Comparison of ENCODE assay signal across 1 cellular context in the genomic region with DNA sequence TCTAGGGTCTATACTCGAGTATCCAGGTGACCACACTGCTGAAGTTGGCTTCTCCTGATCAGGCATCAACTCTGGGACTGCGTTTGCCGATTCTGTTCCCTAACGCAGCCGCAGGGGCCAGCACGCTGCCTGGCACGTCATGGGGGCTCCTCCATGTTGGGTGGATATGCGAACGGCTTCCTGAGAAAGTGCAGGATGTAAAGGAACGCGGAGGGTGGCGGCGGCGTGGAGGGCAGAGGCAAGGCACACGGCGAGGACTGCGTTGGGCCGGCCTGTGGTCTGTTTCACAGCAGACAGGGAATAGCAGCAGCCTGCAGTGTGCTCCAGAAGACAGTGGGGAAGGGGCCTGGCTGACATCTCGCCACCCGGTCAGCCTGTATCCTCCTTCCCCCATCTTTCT.
TF ChIP-seq lines count a peak whose summit lies in the region.

No MANE protein-coding gene starts in this region.

TF ChIP-seq in H1, 55 proteins besides CTCF, POLR2A, EP300 and RAD21:
- no peak for TF ChIP-seq HDAC6 (IDR thresholded peaks at IDR 0.05; ENCODE audit: low read depth, low read length)
- no peak for TF ChIP-seq GABPA (IDR thresholded peaks at IDR 0.05; ENCODE audit: borderline replicate concordance, insufficient read depth, low read length)
- TF ChIP-seq RNF2 (IDR thresholded peaks at IDR 0.05; ENCODE audit: borderline replicate concordance, low read depth, low read length, missing control alignments, poor library complexity, severe bottlenecking), result no peak
- TF ChIP-seq, protein P1, sequence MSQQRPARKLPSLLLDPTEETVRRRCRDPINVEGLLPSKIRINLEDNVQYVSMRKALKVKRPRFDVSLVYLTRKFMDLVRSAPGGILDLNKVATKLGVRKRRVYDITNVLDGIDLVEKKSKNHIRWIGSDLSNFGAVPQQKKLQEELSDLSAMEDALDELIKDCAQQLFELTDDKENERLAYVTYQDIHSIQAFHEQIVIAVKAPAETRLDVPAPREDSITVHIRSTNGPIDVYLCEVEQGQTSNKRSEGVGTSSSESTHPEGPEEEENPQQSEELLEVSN (IDR thresholded peaks at IDR 0.05), result no peak
- TF ChIP-seq SIRT6 (IDR thresholded peaks at IDR 0.05; ENCODE audit: low read length), result no peak
- TF ChIP-seq, protein P2, sequence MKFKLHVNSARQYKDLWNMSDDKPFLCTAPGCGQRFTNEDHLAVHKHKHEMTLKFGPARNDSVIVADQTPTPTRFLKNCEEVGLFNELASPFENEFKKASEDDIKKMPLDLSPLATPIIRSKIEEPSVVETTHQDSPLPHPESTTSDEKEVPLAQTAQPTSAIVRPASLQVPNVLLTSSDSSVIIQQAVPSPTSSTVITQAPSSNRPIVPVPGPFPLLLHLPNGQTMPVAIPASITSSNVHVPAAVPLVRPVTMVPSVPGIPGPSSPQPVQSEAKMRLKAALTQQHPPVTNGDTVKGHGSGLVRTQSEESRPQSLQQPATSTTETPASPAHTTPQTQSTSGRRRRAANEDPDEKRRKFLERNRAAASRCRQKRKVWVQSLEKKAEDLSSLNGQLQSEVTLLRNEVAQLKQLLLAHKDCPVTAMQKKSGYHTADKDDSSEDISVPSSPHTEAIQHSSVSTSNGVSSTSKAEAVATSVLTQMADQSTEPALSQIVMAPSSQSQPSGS (IDR thresholded peaks at IDR 0.05; ENCODE audit: low read length), result no peak
- TF ChIP-seq BCL11A (IDR thresholded peaks at IDR 0.05; ENCODE audit: low read depth in 2 of 2, low read length in 2 of 2), result no peak
- TF ChIP-seq KDM4A (IDR thresholded peaks at IDR 0.05; ENCODE audit: low read depth, low read length, severe bottlenecking), result no peak
